20 cellular contexts compared by ENCODE assay signal in genomic region chr12:24943947-24944597, GRCh38. TPM values are rescaled to one million over a fixed set of nuclear protein-coding genes. Genes with fewer than 3 reads are reported as not detected.
DNase-seq lines count a peak whose midpoint lies in the region; ATAC-seq, FAIRE-seq and TF ChIP-seq lines count a peak whose summit lies in the region.
"Had no signal": no experiment of that assay in that cellular context is flagged by ENCODE, and none has a peak within 500 bp of the region (broad histone marks: within the 10 kb centered on the region; RNA-seq: fewer than 3 reads in every experiment).

No MANE protein-coding gene starts in this region.

- H3K9ac ChIP-seq in astrocyte (ENCODE audit: low read length) (no peak overlapping the region), iPS-18a (ENCODE audit: low read length) (no peak overlapping the region)

- H3K4me1 ChIP-seq in cardiac muscle cell (ENCODE audit: low read depth) = peaks cover 21% of the 10 kb centered on the region
- no peaks in the 10 kb centered on the region for H3K4me1 ChIP-seq in right cardiac atrium (ENCODE audit: control insufficient read depth, insufficient read depth, low read length)
- peaks cover 26% of the 10 kb centered on the region for H3K4me1 ChIP-seq in astrocyte (ENCODE audit: insufficient read depth, low read length)
- peaks cover 55% of the 10 kb centered on the region for H3K4me1 ChIP-seq in iPS-18a (ENCODE audit: control insufficient read depth, low read depth, low read length)
- H3K4me1 ChIP-seq: colonic mucosa had no signal

- DNase-seq in cardiac muscle cell (ENCODE audit: low read depth in 1 of 2, low spot score in 1 of 2) (no peak), right cardiac atrium (no peak), astrocyte (ENCODE audit: low read depth) (peak; percentile 77), type B pancreatic cell (ENCODE audit: extremely low spot score, unreplicated experiment) (no peak), NCI-H1436 (lab: John Stamatoyannopoulos, UW) (no peak), NAMALWA (ENCODE audit: low spot score) (no peak), natural killer cell (no peak)
- DNase-seq: activated CD8-positive, alpha-beta T cell treated with anti-CD3 and anti-CD28 coated beads, Interleukin-2, amount 10 ng/mL, durations not matched to agents 7 days and 5 days; activated naive CD4-positive, alpha-beta T cell treated with anti-CD3 and anti-CD28 coated beads, Interleukin-2, amount 10 ng/mL, durations not matched to agents 7 days and 5 days; activated T-cell treated with anti-CD3 and anti-CD28 coated beads, Interleukin-2, amount 50 U/mL, for 4 hours; colonic mucosa; Karpas-422; kidney; NCI-H1105 treated with DMSO at 0.1 percent for 48 hours; NCI-H526 treated with DMSO at 0.1 percent for 48 hours; Right ventricle myocardium superior; T-helper 17 cell; WERI-Rb-1 had no signal

- H3K9me3 Mint-ChIP-seq in astrocyte (ENCODE audit: unreplicated experiment) (no peaks in the 10 kb centered on the region), type B pancreatic cell (no peaks in the 10 kb centered on the region), natural killer cell (no peaks in the 10 kb centered on the region)
- H3K9me3 Mint-ChIP-seq: activated naive CD4-positive, alpha-beta T cell treated with anti-CD3 and anti-CD28 coated beads, Interleukin-2, amount 10 ng/mL, durations not matched to agents 7 days and 5 days; activated T-cell treated with anti-CD3 and anti-CD28 coated beads, Interleukin-2, amount 50 U/mL, for 4 hours had no signal

- H3K27ac ChIP-seq in cardiac muscle cell (no peak overlapping the region), right cardiac atrium (ENCODE audit: low read length) (no peak overlapping the region), astrocyte (ENCODE audit: low read depth, low read length) (no peak overlapping the region), iPS-18a (ENCODE audit: low read length) (no peak overlapping the region)
- H3K27ac ChIP-seq: colonic mucosa, WERI-Rb-1 had no signal

- H3K9me3 ChIP-seq in cardiac muscle cell (ENCODE audit: low read depth) (no peaks in the 10 kb centered on the region), right cardiac atrium (ENCODE audit: control insufficient read depth, low read length) (no peaks in the 10 kb centered on the region), astrocyte (ENCODE audit: insufficient read depth, low read depth, low read length) (no peaks in the 10 kb centered on the region), iPS-18a (ENCODE audit: control insufficient read depth, low read depth, low read length) (no peaks in the 10 kb centered on the region)
- H3K9me3 ChIP-seq: colonic mucosa had no signal

- no peak for TF ChIP-seq CTCF in cardiac muscle cell (IDR thresholded peaks at IDR 0.05; ENCODE audit: low read depth, low read length)
- no peak for TF ChIP-seq CTCF in astrocyte (IDR thresholded peaks at IDR 0.05; ENCODE audit: insufficient read depth, low read depth, low read length)
- no peak for TF ChIP-seq CTCF in type B pancreatic cell (conservative IDR thresholded peaks at IDR 0.05)
- no peak for TF ChIP-seq CTCF in natural killer cell (IDR thresholded peaks at IDR 0.05)

- H3K79me2 ChIP-seq in astrocyte (ENCODE audit: insufficient read depth, low read length) = peaks cover 95% of the 10 kb centered on the region

- H3K27me3 ChIP-seq in cardiac muscle cell (no peaks in the 10 kb centered on the region), right cardiac atrium (ENCODE audit: control insufficient read depth, insufficient read depth) (no peaks in the 10 kb centered on the region), astrocyte (ENCODE audit: insufficient read depth, low read length) (no peaks in the 10 kb centered on the region), iPS-18a (ENCODE audit: control insufficient read depth, insufficient read depth, low read length) (no peaks in the 10 kb centered on the region)
- H3K27me3 ChIP-seq: colonic mucosa had no signal

- H4K20me1 ChIP-seq in astrocyte (ENCODE audit: insufficient read depth, low read length) = peaks cover 49% of the 10 kb centered on the region

- peak overlapping the region; percentile 34 for H3K4me2 ChIP-seq in astrocyte (ENCODE audit: low read length)

- peak overlapping the region; percentile 2 for H3K4me3 ChIP-seq in cardiac muscle cell
- H3K4me3 ChIP-seq in right cardiac atrium (ENCODE audit: low read length) = no peak overlapping the region
- H3K4me3 ChIP-seq in astrocyte (ENCODE audit: insufficient read depth, low read depth, low read length) = no peak overlapping the region
- peak overlapping the region; percentile 0 for H3K4me3 ChIP-seq in iPS-18a (ENCODE audit: low read length)
- H3K4me3 ChIP-seq: colonic mucosa had no signal

- WGBS in right cardiac atrium = 85% methylated on average over 6 of the region's 6 CpGs

- ATAC-seq in right cardiac atrium (no peak), natural killer cell (no peak)
- ATAC-seq: activated CD8-positive, alpha-beta T cell treated with anti-CD3 and anti-CD28 coated beads, Interleukin-2, amount 10 ng/mL, durations not matched to agents 7 days and 5 days; activated T-cell treated with anti-CD3 and anti-CD28 coated beads, Interleukin-2, amount 50 U/mL, for 4 hours; T-helper 17 cell had no signal

- intact Hi-C loops in right cardiac atrium (cut with DNase I) (no loop called here), natural killer cell (cut with micrococcal nuclease) (no loop called here)

- peaks cover 7% of the 10 kb centered on the region for H3K36me3 Mint-ChIP-seq in astrocyte (ENCODE audit: low read depth, unreplicated experiment)
- peaks cover 51% of the 10 kb centered on the region for H3K36me3 Mint-ChIP-seq in type B pancreatic cell
- H3K36me3 Mint-ChIP-seq in natural killer cell = no peaks in the 10 kb centered on the region

- no peak overlapping the region for H2AFZ ChIP-seq in astrocyte (ENCODE audit: low read depth, low read length)

- no peak for FAIRE-seq in astrocyte (lab: Jason Lieb, UNC)
- FAIRE-seq: endometrium, kidney had no signal

- peak overlapping the region; percentile 27 for H3K27ac Mint-ChIP-seq in astrocyte (ENCODE audit: unreplicated experiment)
- H3K27ac Mint-ChIP-seq in type B pancreatic cell = peak overlapping the region; percentile 47
- no peak overlapping the region for H3K27ac Mint-ChIP-seq in natural killer cell
- H3K27ac Mint-ChIP-seq: activated CD8-positive, alpha-beta T cell treated with anti-CD3 and anti-CD28 coated beads, Interleukin-2, amount 10 ng/mL, durations not matched to agents 7 days and 5 days; activated naive CD4-positive, alpha-beta T cell treated with anti-CD3 and anti-CD28 coated beads, Interleukin-2, amount 10 ng/mL, durations not matched to agents 7 days and 5 days; T-helper 17 cell had no signal

- H3K4me1 Mint-ChIP-seq in astrocyte (ENCODE audit: low read depth, unreplicated experiment) (peaks cover 31% of the 10 kb centered on the region), type B pancreatic cell (ENCODE audit: unreplicated experiment) (no peaks in the 10 kb centered on the region), natural killer cell (peaks cover 12 to 14% of the 10 kb centered on the region in 2 donors)

- H3K27me3 Mint-ChIP-seq in astrocyte (ENCODE audit: low read depth, unreplicated experiment) = no peaks in the 10 kb centered on the region
- peaks cover 14% of the 10 kb centered on the region for H3K27me3 Mint-ChIP-seq in type B pancreatic cell
- peaks cover 29 to 48% of the 10 kb centered on the region in 2 donors for H3K27me3 Mint-ChIP-seq in natural killer cell (ENCODE audit: low read depth in 2 of 2)

- H3K36me3 ChIP-seq in cardiac muscle cell (no peaks in the 10 kb centered on the region), astrocyte (ENCODE audit: insufficient read depth, low read length) (peaks cover 16% of the 10 kb centered on the region), iPS-18a (ENCODE audit: control insufficient read depth, low read depth, low read length) (peaks cover 26% of the 10 kb centered on the region)
- H3K36me3 ChIP-seq: colonic mucosa, WERI-Rb-1 had no signal

- H3K4me3 Mint-ChIP-seq in astrocyte (ENCODE audit: unreplicated experiment) = peak overlapping the region; percentile 54
- H3K4me3 Mint-ChIP-seq in type B pancreatic cell = peak overlapping the region; percentile 2
- no peak overlapping the region for H3K4me3 Mint-ChIP-seq in natural killer cell
- H3K4me3 Mint-ChIP-seq: activated CD8-positive, alpha-beta T cell treated with anti-CD3 and anti-CD28 coated beads, Interleukin-2, amount 10 ng/mL, durations not matched to agents 7 days and 5 days; activated naive CD4-positive, alpha-beta T cell treated with anti-CD3 and anti-CD28 coated beads, Interleukin-2, amount 10 ng/mL, durations not matched to agents 7 days and 5 days; activated T-cell treated with anti-CD3 and anti-CD28 coated beads, Interleukin-2, amount 50 U/mL, for 4 hours; T-helper 17 cell had no signal

RNA-seq across cellular contexts. Expression of gene BCAT1, which starts 4.8 kb away (rescaled TPM):
- 19.2 and 45.3 TPM in 2 replicates for total RNA-seq in cardiac muscle cell
- polyA plus RNA-seq in cardiac muscle cell = 17.8 and 22.4 TPM in 2 replicates
- total RNA-seq in right cardiac atrium = 1 to 10 TPM; 5.1 to 9.0 (median 6.2) TPM
- 0.86 TPM for polyA plus RNA-seq in right cardiac atrium
- 459 and 476 TPM in 2 replicates for total RNA-seq in astrocyte
- total RNA-seq in type B pancreatic cell (ENCODE audit: low replicate concordance) = 153 and 573 TPM in 2 replicates
- 1 to 10 TPM in 2 of 3 donors, under 1 TPM in 1; 0.61 to 4.4 (median 1.3) TPM for total RNA-seq in natural killer cell

Comparison
In these comparisons a context has a peak if more than half of its experiments do, and no peak if none do; other contexts are left out.
1. H3K4me3 ChIP-seq: peak in cardiac muscle cell (single experiment) and iPS-18a (single experiment); none in right cardiac atrium (single experiment) and astrocyte (single experiment).
2. H3K27ac Mint-ChIP-seq: peak in astrocyte (single experiment) and type B pancreatic cell (single experiment); none in natural killer cell (0 of 2).